ENCODE assay signal across 2 cellular contexts in the genomic region with DNA sequence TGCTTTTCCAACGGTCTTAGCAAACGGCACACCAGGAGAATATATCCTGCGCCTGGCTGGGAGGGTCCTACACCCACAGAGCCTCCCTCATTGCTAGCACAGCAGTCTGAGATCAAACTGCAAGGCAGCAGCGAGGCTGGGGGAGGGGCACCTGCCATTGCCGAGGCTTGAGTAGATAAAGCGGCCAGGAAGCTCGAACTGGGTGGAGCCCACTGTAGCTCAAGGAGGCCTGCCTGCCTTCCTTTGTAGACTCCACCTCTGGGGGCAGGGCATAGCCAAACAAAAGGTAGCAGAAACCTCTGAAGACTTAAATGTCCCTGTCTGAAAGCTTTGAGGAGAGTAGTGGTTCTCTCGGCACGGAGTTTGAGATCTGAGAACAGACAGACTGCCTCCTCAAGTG. TPM values are rescaled to one million over a fixed set of nuclear protein-coding genes. Genes with fewer than 3 reads are reported as not detected.
"Had no signal": no experiment of that assay in that cellular context is flagged by ENCODE, and none has a peak within 500 bp of the region (broad histone marks: within the 10 kb centered on the region; RNA-seq: fewer than 3 reads in every experiment).

No MANE protein-coding gene starts in this region.

RNA-seq across cellular contexts. Expression of gene HPDL, which starts 41.8 kb away (rescaled TPM):
- total RNA-seq: smooth muscle cell had no signal
- polyA plus RNA-seq: neural cell had no signal
